ENCODE assay signal across 10 cellular contexts in genomic region chr14:54686871-54687749, GRCh38.
DNase-seq lines count a peak whose midpoint lies in the region; ATAC-seq and TF ChIP-seq lines count a peak whose summit lies in the region.
"Had no signal": no experiment of that assay in that cellular context is flagged by ENCODE, and none has a peak within 500 bp of the region (broad histone marks: within the 10 kb centered on the region; RNA-seq: fewer than 3 reads in every experiment).

No MANE protein-coding gene starts in this region.

- peaks cover 18% of the 10 kb centered on the region for H4K20me1 ChIP-seq in smooth muscle cell (ENCODE audit: low read depth)

- BruUV-seq in Caco-2 (replicated peaks; lab: Mats Ljungman, UMichigan) = no TSS peak

- H3K79me2 ChIP-seq in smooth muscle cell (ENCODE audit: low read depth) = peaks cover 53% of the 10 kb centered on the region

- no peak for ATAC-seq in HG03097 (IDR thresholded peaks at IDR 0.05; ENCODE audit: low FRiP score, unreplicated experiment)

- peaks cover 43% of the 10 kb centered on the region for H3F3A ChIP-seq in smooth muscle cell (ENCODE audit: low read depth)

- H3K4me3 Mint-ChIP-seq in Caco-2 (ENCODE audit: unreplicated experiment) = no peak overlapping the region
- peak overlapping the region; percentile 14 for H3K4me3 Mint-ChIP-seq in chondrocyte (ENCODE audit: unreplicated experiment)
- no peak overlapping the region for H3K4me3 Mint-ChIP-seq in activated CD4-positive, alpha-beta memory T cell treated with anti-CD3 and anti-CD28 coated beads, Interleukin-2, amount 10 ng/mL, durations not matched to agents 7 days and 5 days
- H3K4me3 Mint-ChIP-seq: activated T-cell treated with anti-CD3 and anti-CD28 coated beads, Interleukin-2, amount 50 U/mL, for 24 hours had no signal

- peak overlapping the region; percentile 32 for H3K4me2 ChIP-seq in smooth muscle cell

- H3K4me1 ChIP-seq in Caco-2 (no peaks in the 10 kb centered on the region), smooth muscle cell (ENCODE audit: low read depth) (peaks cover 25% of the 10 kb centered on the region)

- no peaks in the 10 kb centered on the region for H3K9me3 ChIP-seq in Caco-2
- H3K9me3 ChIP-seq in smooth muscle cell (replicated peaks; ENCODE audit: low read depth) = no peaks in the 10 kb centered on the region

- CTCF ChIA-PET in Caco-2 (lab: Charles Lee) = no interaction called here
- CTCF ChIA-PET in activated CD4-positive, alpha-beta memory T cell treated with anti-CD3 and anti-CD28 coated beads, Interleukin-2, amount 10 ng/mL, durations not matched to agents 7 days and 5 days (lab: Charles Lee) = interaction anchor here (1.0 kb wide), 2 partner anchors 13 to 87 kb away, joined by 3 read pairs; no protein-coding TSS in a partner anchor

- H3K4me3 ChIP-seq in Caco-2 (ENCODE audit: low read depth, low read length) = no peak overlapping the region
- no peak overlapping the region for H3K4me3 ChIP-seq in smooth muscle cell

- H3K4me1 Mint-ChIP-seq in Caco-2 (ENCODE audit: low read depth, unreplicated experiment) (peaks cover 17% of the 10 kb centered on the region), chondrocyte (ENCODE audit: low read depth) (peaks cover 68% of the 10 kb centered on the region)
- peaks cover 19% of the 10 kb centered on the region for H3K4me1 Mint-ChIP-seq in activated CD4-positive, alpha-beta memory T cell treated with anti-CD3 and anti-CD28 coated beads, Interleukin-2, amount 10 ng/mL, durations not matched to agents 7 days and 5 days

- H3K36me3 Mint-ChIP-seq in Caco-2 (ENCODE audit: insufficient read depth, unreplicated experiment) (peaks cover 85% of the 10 kb centered on the region), chondrocyte (ENCODE audit: low read depth) (no peaks in the 10 kb centered on the region)
- no peaks in the 10 kb centered on the region for H3K36me3 Mint-ChIP-seq in activated CD4-positive, alpha-beta memory T cell treated with anti-CD3 and anti-CD28 coated beads, Interleukin-2, amount 10 ng/mL, durations not matched to agents 7 days and 5 days (ENCODE audit: low read depth)

- peak overlapping the region; percentile 54 for H3K9ac ChIP-seq in smooth muscle cell (ENCODE audit: low read depth)

- no peak overlapping the region for H2AFZ ChIP-seq in smooth muscle cell (ENCODE audit: low read depth)

- H3K27ac Mint-ChIP-seq in Caco-2 (ENCODE audit: unreplicated experiment) (peak overlapping the region; percentile 51), chondrocyte (ENCODE audit: unreplicated experiment) (peak overlapping the region; percentile 96)
- H3K27ac Mint-ChIP-seq in activated CD4-positive, alpha-beta memory T cell treated with anti-CD3 and anti-CD28 coated beads, Interleukin-2, amount 10 ng/mL, durations not matched to agents 7 days and 5 days = no peak overlapping the region
- H3K27ac Mint-ChIP-seq: activated T-cell treated with anti-CD3 and anti-CD28 coated beads, Interleukin-2, amount 50 U/mL, for 24 hours had no signal

- H3K36me3 ChIP-seq in Caco-2 (ENCODE audit: control insufficient read depth, insufficient read depth, low read length) (no peaks in the 10 kb centered on the region), smooth muscle cell (ENCODE audit: low read depth) (no peaks in the 10 kb centered on the region)

- no peaks in the 10 kb centered on the region for H3K27me3 ChIP-seq in Caco-2 (replicated peaks; ENCODE audit: control insufficient read depth, insufficient read depth, low read length)
- H3K27me3 ChIP-seq in layer of hippocampus (ENCODE audit: control insufficient read depth, insufficient read depth, low read length) = no peaks in the 10 kb centered on the region
- no peaks in the 10 kb centered on the region for H3K27me3 ChIP-seq in smooth muscle cell (ENCODE audit: low read depth)

- H3K27me3 Mint-ChIP-seq in Caco-2 (ENCODE audit: insufficient read depth, unreplicated experiment) (no peaks in the 10 kb centered on the region), chondrocyte (ENCODE audit: low read depth) (no peaks in the 10 kb centered on the region)
- peaks cover 22% of the 10 kb centered on the region for H3K27me3 Mint-ChIP-seq in activated CD4-positive, alpha-beta memory T cell treated with anti-CD3 and anti-CD28 coated beads, Interleukin-2, amount 10 ng/mL, durations not matched to agents 7 days and 5 days

- DNase-seq in Caco-2 = no peak
- DNase-seq in chondrocyte (ENCODE audit: low spot score) = no peak
- DNase-seq in smooth muscle cell (lab: John Stamatoyannopoulos, UW; ENCODE audit: unreplicated experiment) = no peak
- DNase-seq in stimulated activated naive CD4-positive, alpha-beta T cell (lab: John Stamatoyannopoulos, UW) = no peak
- DNase-seq in activated CD4-positive, alpha-beta memory T cell treated with anti-CD3 and anti-CD28 coated beads, Interleukin-2, amount 10 ng/mL, durations not matched to agents 7 days and 5 days = no peak
- no peak for DNase-seq in islet precursor cell
- DNase-seq: activated CD4-positive, CD25-positive, alpha-beta regulatory T cell; activated T-cell treated with anti-CD3 and anti-CD28 coated beads, Interleukin-2, amount 50 U/mL, for 24 hours had no signal

- no peak for TF ChIP-seq CTCF in Caco-2 (IDR thresholded peaks at IDR 0.05; ENCODE audit: insufficient read depth in 1 of 2, low read depth in 1 of 2, low read length in 1 of 2, severe bottlenecking in 1 of 2, unreplicated experiment in 1 of 2)
- TF ChIP-seq CTCF in chondrocyte (IDR thresholded peaks at IDR 0.05) = no peak
- TF ChIP-seq CTCF in smooth muscle cell (IDR thresholded peaks at IDR 0.05; ENCODE audit: borderline replicate concordance, insufficient read depth, poor library complexity, severe bottlenecking) = no peak

- POLR2A ChIA-PET in Caco-2 (lab: Charles Lee) = no interaction called here
- POLR2A ChIA-PET in activated CD4-positive, alpha-beta memory T cell treated with anti-CD3 and anti-CD28 coated beads, Interleukin-2, amount 10 ng/mL, durations not matched to agents 7 days and 5 days (lab: Charles Lee) = no interaction called here

- intact Hi-C loops in Caco-2 (cut with micrococcal nuclease; ENCODE audit: unreplicated experiment) = no loop called here

- no peaks in the 10 kb centered on the region for H3K9me3 Mint-ChIP-seq in Caco-2 (ENCODE audit: unreplicated experiment)
- no peaks in the 10 kb centered on the region for H3K9me3 Mint-ChIP-seq in chondrocyte (ENCODE audit: low read depth)
- H3K9me3 Mint-ChIP-seq in activated CD4-positive, alpha-beta memory T cell treated with anti-CD3 and anti-CD28 coated beads, Interleukin-2, amount 10 ng/mL, durations not matched to agents 7 days and 5 days = no peaks in the 10 kb centered on the region

- peak overlapping the region; percentile 72 for H3K27ac ChIP-seq in layer of hippocampus (ENCODE audit: low read depth, low read length)
- peak overlapping the region; percentile 92 for H3K27ac ChIP-seq in smooth muscle cell (ENCODE audit: low read depth)

- WGBS in smooth muscle cell (ENCODE audit: low lambda C conversion rate) = 85% methylated on average over 8 of the region's 8 CpGs
